ENCODE assay signal across 1 cellular context in genomic region chr16:648071-648785, GRCh38.
TF ChIP-seq lines count a peak whose summit lies in the region.

No MANE protein-coding gene starts in this region.

TF ChIP-seq in HEK293, 187 proteins besides CTCF, POLR2A, EP300 and RAD21 (continued from another document):
- no peak for TF ChIP-seq PRDM2 (tag by site-specific recombination; IDR thresholded peaks at IDR 0.05; ENCODE audit: borderline replicate concordance)
- peak; percentile 39; the same call in 1 of the 2 replicates for TF ChIP-seq ZNF394 (tag by site-specific recombination; IDR thresholded peaks at IDR 0.05; ENCODE audit: borderline replicate concordance)
- TF ChIP-seq ZNF664 (tag by site-specific recombination; IDR thresholded peaks at IDR 0.05), result no peak
- peak; percentile 80 for TF ChIP-seq ZFHX2 (tag by site-specific recombination; conservative IDR thresholded peaks at IDR 0.05)
- no peak for TF ChIP-seq ZNF280D (tag by site-specific recombination; IDR thresholded peaks at IDR 0.05)
- no peak for TF ChIP-seq TCF7L2 (IDR thresholded peaks at IDR 0.05; ENCODE audit: borderline replicate concordance, low read depth, low read length)
- TF ChIP-seq KLF16 (tag by site-specific recombination; IDR thresholded peaks at IDR 0.05), result no peak
- no peak for TF ChIP-seq ZNF624 (tag by site-specific recombination; IDR thresholded peaks at IDR 0.05)
- no peak for TF ChIP-seq ZNF830 (tag by site-specific recombination; IDR thresholded peaks at IDR 0.05; ENCODE audit: low read depth)
- no peak; the same call in 1 of the 2 replicates for TF ChIP-seq ZXDB (tag by site-specific recombination; IDR thresholded peaks at IDR 0.05)
- no peak for TF ChIP-seq ZNF24 (tag by site-specific recombination; IDR thresholded peaks at IDR 0.05)
- peak; percentile 72 for TF ChIP-seq KLF7 (tag by site-specific recombination; IDR thresholded peaks at IDR 0.05; ENCODE audit: borderline replicate concordance)
- peak; percentile 30; the same call in 1 of the 2 replicates for TF ChIP-seq IKZF3 (tag by site-specific recombination; IDR thresholded peaks at IDR 0.05)
- TF ChIP-seq PRDM1 (tag by site-specific recombination; IDR thresholded peaks at IDR 0.05), result no peak
- no peak for TF ChIP-seq ZNF558 (tag by site-specific recombination; IDR thresholded peaks at IDR 0.05)
- TF ChIP-seq ZBTB17 (tag by site-specific recombination; IDR thresholded peaks at IDR 0.05), result no peak
- TF ChIP-seq FEZF1 (tag by site-specific recombination; IDR thresholded peaks at IDR 0.05), result no peak
- no peak for TF ChIP-seq ZFP37 (tag by site-specific recombination; IDR thresholded peaks at IDR 0.05)
- no peak for TF ChIP-seq ZFP41 (tag by site-specific recombination; IDR thresholded peaks at IDR 0.05; ENCODE audit: borderline replicate concordance)
- TF ChIP-seq ZSCAN30 (tag by site-specific recombination; IDR thresholded peaks at IDR 0.05), result 0 out of 2 replicates have a peak, but pooled peaks have one; percentile 47
- TF ChIP-seq ZIC2 (tag by site-specific recombination; IDR thresholded peaks at IDR 0.05), result peak; percentile 84
- no peak for TF ChIP-seq ELK4 (IDR thresholded peaks at IDR 0.05; ENCODE audit: borderline replicate concordance, low read depth, low read length)
- TF ChIP-seq ZNF426 (tag by site-specific recombination; IDR thresholded peaks at IDR 0.05), result no peak
- no peak for TF ChIP-seq ZNF521 (tag by site-specific recombination; IDR thresholded peaks at IDR 0.05)
- TF ChIP-seq, protein P1, sequence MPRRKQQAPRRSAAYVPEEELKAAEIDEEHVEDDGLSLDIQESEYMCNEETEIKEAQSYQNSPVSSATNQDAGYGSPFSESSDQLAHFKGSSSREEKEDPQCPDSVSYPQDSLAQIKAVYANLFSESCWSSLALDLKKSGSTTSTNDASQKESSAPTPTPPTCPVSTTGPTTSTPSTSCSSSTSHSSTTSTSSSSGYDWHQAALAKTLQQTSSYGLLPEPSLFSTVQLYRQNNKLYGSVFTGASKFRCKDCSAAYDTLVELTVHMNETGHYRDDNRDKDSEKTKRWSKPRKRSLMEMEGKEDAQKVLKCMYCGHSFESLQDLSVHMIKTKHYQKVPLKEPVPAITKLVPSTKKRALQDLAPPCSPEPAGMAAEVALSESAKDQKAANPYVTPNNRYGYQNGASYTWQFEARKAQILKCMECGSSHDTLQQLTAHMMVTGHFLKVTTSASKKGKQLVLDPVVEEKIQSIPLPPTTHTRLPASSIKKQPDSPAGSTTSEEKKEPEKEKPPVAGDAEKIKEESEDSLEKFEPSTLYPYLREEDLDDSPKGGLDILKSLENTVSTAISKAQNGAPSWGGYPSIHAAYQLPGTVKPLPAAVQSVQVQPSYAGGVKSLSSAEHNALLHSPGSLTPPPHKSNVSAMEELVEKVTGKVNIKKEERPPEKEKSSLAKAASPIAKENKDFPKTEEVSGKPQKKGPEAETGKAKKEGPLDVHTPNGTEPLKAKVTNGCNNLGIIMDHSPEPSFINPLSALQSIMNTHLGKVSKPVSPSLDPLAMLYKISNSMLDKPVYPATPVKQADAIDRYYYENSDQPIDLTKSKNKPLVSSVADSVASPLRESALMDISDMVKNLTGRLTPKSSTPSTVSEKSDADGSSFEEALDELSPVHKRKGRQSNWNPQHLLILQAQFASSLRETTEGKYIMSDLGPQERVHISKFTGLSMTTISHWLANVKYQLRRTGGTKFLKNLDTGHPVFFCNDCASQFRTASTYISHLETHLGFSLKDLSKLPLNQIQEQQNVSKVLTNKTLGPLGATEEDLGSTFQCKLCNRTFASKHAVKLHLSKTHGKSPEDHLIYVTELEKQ (tag by site-specific recombination; IDR thresholded peaks at IDR 0.05; ENCODE audit: borderline replicate concordance), result no peak
- TF ChIP-seq ZNF221 (tag by site-specific recombination; IDR thresholded peaks at IDR 0.05; ENCODE audit: borderline replicate concordance), result no peak
- no peak for TF ChIP-seq ZNF23 (tag by site-specific recombination; IDR thresholded peaks at IDR 0.05; ENCODE audit: borderline replicate concordance)
- no peak for TF ChIP-seq ZNF211 (tag by site-specific recombination; IDR thresholded peaks at IDR 0.05; ENCODE audit: low read depth)
- peak; percentile 64 for TF ChIP-seq KLF9 (tag by site-specific recombination; IDR thresholded peaks at IDR 0.05; ENCODE audit: low read depth)
- TF ChIP-seq ZNF214 (tag by site-specific recombination; IDR thresholded peaks at IDR 0.05; ENCODE audit: borderline replicate concordance), result no peak
- no peak for TF ChIP-seq ZNF560 (tag by site-specific recombination; IDR thresholded peaks at IDR 0.05; ENCODE audit: borderline replicate concordance)
- TF ChIP-seq ZNF629 (tag by site-specific recombination; IDR thresholded peaks at IDR 0.05), result no peak
- no peak for TF ChIP-seq PRDM6 (tag by site-specific recombination; IDR thresholded peaks at IDR 0.05)
- no peak for TF ChIP-seq ZNF302 (tag by site-specific recombination; IDR thresholded peaks at IDR 0.05; ENCODE audit: low read depth)
- TF ChIP-seq RBAK (tag by site-specific recombination; IDR thresholded peaks at IDR 0.05), result no peak
- no peak for TF ChIP-seq ZNF132 (tag by site-specific recombination; IDR thresholded peaks at IDR 0.05; ENCODE audit: borderline replicate concordance)
- no peak; the same call in 1 of the 2 replicates for TF ChIP-seq KLF8 (tag by site-specific recombination; IDR thresholded peaks at IDR 0.05)
- TF ChIP-seq ZNF140 (tag by site-specific recombination; IDR thresholded peaks at IDR 0.05), result no peak
- TF ChIP-seq ZNF121 (tag by site-specific recombination; IDR thresholded peaks at IDR 0.05), result no peak
- TF ChIP-seq ZFP3 (tag by site-specific recombination; IDR thresholded peaks at IDR 0.05; ENCODE audit: low read depth), result no peak
- peak; percentile 79 for TF ChIP-seq GLIS2 (tag by site-specific recombination; IDR thresholded peaks at IDR 0.05)
- peak; percentile 69 for TF ChIP-seq YY1 (tag by site-specific recombination; IDR thresholded peaks at IDR 0.05)
- TF ChIP-seq, protein P2, sequence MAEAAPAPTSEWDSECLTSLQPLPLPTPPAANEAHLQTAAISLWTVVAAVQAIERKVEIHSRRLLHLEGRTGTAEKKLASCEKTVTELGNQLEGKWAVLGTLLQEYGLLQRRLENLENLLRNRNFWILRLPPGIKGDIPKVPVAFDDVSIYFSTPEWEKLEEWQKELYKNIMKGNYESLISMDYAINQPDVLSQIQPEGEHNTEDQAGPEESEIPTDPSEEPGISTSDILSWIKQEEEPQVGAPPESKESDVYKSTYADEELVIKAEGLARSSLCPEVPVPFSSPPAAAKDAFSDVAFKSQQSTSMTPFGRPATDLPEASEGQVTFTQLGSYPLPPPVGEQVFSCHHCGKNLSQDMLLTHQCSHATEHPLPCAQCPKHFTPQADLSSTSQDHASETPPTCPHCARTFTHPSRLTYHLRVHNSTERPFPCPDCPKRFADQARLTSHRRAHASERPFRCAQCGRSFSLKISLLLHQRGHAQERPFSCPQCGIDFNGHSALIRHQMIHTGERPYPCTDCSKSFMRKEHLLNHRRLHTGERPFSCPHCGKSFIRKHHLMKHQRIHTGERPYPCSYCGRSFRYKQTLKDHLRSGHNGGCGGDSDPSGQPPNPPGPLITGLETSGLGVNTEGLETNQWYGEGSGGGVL (tag by site-specific recombination; IDR thresholded peaks at IDR 0.05), result no peak
- no peak for TF ChIP-seq ZNF776 (tag by site-specific recombination; IDR thresholded peaks at IDR 0.05; ENCODE audit: borderline replicate concordance)
- TF ChIP-seq, protein P3, sequence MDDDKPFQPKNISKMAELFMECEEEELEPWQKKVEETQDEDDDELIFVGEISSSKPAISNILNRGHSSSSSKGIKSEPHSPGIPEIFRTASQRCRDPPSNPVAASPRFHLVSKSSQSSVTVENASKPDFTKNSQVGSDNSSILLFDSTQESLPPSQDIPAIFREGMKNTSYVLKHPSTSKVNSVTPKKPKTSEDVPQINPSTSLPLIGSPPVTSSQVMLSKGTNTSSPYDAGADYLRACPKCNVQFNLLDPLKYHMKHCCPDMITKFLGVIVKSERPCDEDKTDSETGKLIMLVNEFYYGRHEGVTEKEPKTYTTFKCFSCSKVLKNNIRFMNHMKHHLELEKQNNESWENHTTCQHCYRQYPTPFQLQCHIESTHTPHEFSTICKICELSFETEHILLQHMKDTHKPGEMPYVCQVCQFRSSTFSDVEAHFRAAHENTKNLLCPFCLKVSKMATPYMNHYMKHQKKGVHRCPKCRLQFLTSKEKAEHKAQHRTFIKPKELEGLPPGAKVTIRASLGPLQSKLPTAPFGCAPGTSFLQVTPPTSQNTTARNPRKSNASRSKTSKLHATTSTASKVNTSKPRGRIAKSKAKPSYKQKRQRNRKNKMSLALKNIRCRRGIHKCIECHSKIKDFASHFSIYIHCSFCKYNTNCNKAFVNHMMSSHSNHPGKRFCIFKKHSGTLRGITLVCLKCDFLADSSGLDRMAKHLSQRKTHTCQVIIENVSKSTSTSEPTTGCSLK (tag by site-specific recombination; IDR thresholded peaks at IDR 0.05), result no peak
